ENCODE assay signal across 12 cellular contexts in genomic region chr16:31216116-31216469, GRCh38. TPM values are rescaled to one million over a fixed set of nuclear protein-coding genes. Genes with fewer than 3 reads are reported as not detected.
A peak's percentile ranks its signal among the peaks of the same experiment; 100 is the strongest.
DNase-seq lines count a peak whose midpoint lies in the region; ATAC-seq, FAIRE-seq and TF ChIP-seq lines count a peak whose summit lies in the region.
"Had no signal": no experiment of that assay in that cellular context is flagged by ENCODE, and none has a peak within 500 bp of the region (broad histone marks: within the 10 kb centered on the region; RNA-seq: fewer than 3 reads in every experiment).

No MANE protein-coding gene starts in this region.

- no peak for DNase-seq in IMR-90
- DNase-seq in GM19240 (ENCODE audit: insufficient read length, low spot score): no peak
- no peak for DNase-seq in NCI-H524 (lab: John Stamatoyannopoulos, UW)
- DNase-seq in AG20443 (ENCODE audit: low spot score): no peak
- DNase-seq in GM12891 (ENCODE audit: insufficient read length, low spot score): no peak
- DNase-seq: DMS53, SHP77, tibial artery had no signal

- no peaks in the 10 kb centered on the region for H3K9me3 ChIP-seq in BLaER1 treated with 17β-estradiol and CSF1 and Interleukin-3, amounts not matched to agents 10 nM and 100 nM (replicated peaks in 1 of 11)
- H3K9me3 ChIP-seq in IMR-90 (ENCODE audit: control insufficient read depth, insufficient read depth, low read length) (no peaks in the 10 kb centered on the region), neuron (ENCODE audit: low read length) (no peaks in the 10 kb centered on the region)
- H3K9me3 ChIP-seq: tibial artery had no signal

- H3K4me2 ChIP-seq in BLaER1 treated with 17β-estradiol and CSF1 and Interleukin-3, amounts not matched to agents 10 nM and 100 nM: peak overlapping the region; percentile 81 to 98 (median 91)
- peak overlapping the region; percentile 47; the same call in 1 of the 2 replicates for H3K4me2 ChIP-seq in IMR-90 (ENCODE audit: low read depth, low read length)

- 3% methylated on average over 5 of the region's 10 CpGs; no CpG with 5 or more reads in 1 of the 2 experiments for WGBS in IMR-90 (ENCODE audit: extremely low coverage in 2 of 2, insufficient read length in 1 of 2), 2 experiments

- ATAC-seq in IMR-90 (ENCODE audit: low read depth): no peak

- in situ Hi-C loops in IMR-90 (cut with MboI; ENCODE audit: low sequenced_read_pairs): no loop called here

- no peaks in the 10 kb centered on the region for H3K36me3 ChIP-seq in BLaER1 treated with 17β-estradiol and CSF1 and Interleukin-3, amounts not matched to agents 10 nM and 100 nM
- H3K36me3 ChIP-seq in IMR-90 (ENCODE audit: control insufficient read depth, insufficient read depth, low read length): no peaks in the 10 kb centered on the region
- H3K36me3 ChIP-seq in neuron (ENCODE audit: insufficient read depth, low read length): no peaks in the 10 kb centered on the region
- H3K36me3 ChIP-seq: tibial artery had no signal

- BruUV-seq in IMR-90 (replicated peaks; lab: Mats Ljungman, UMichigan): no TSS peak

- H3K4me1 ChIP-seq in BLaER1 treated with 17β-estradiol and CSF1 and Interleukin-3, amounts not matched to agents 10 nM and 100 nM: peaks cover 39 to 62% (median 55%) of the 10 kb centered on the region in 10 experiments
- H3K4me1 ChIP-seq in IMR-90 (ENCODE audit: control insufficient read depth, insufficient read depth, low read length) (peaks cover 4% of the 10 kb centered on the region; the same call in 1 of the 2 replicates), neuron (ENCODE audit: insufficient read depth, low read length) (peaks cover 14% of the 10 kb centered on the region)

- no peak overlapping the region for H2AK5ac ChIP-seq in IMR-90 (ENCODE audit: low read depth, low read length)

- peaks cover 0 to 20% (median 11%) of the 10 kb centered on the region in 11 experiments; a peak in 9 of 22 replicates for H4K20me1 ChIP-seq in BLaER1 treated with 17β-estradiol and CSF1 and Interleukin-3, amounts not matched to agents 10 nM and 100 nM
- H4K20me1 ChIP-seq in IMR-90 (ENCODE audit: insufficient read depth, low read length): no peaks in the 10 kb centered on the region; the same call in 1 of the 2 replicates

- no peak overlapping the region for H2BK5ac ChIP-seq in IMR-90 (ENCODE audit: low read depth, low read length, poor library complexity, severe bottlenecking)

- H3K18ac ChIP-seq in IMR-90 (ENCODE audit: low read depth, low read length): no peak overlapping the region

- H2AK9ac ChIP-seq in IMR-90 (replicated peaks; ENCODE audit: low read depth, low read length, poor library complexity): no peak overlapping the region

- H3K27me3 Mint-ChIP-seq in dendritic cell treated with granulocyte-macrophage colony-stimulating factor and Interleukin-4, amounts not matched to agents 40 ng/mL and 50 ng/mL, for 4 days: peaks cover 62% of the 10 kb centered on the region

- H2BK15ac ChIP-seq in IMR-90 (ENCODE audit: low read depth, low read length): no peak overlapping the region

- no peak overlapping the region for H3K56ac ChIP-seq in IMR-90 (ENCODE audit: extremely low read depth, insufficient read depth, low read length)

- no peak overlapping the region for H3K23ac ChIP-seq in IMR-90 (ENCODE audit: low read depth, low read length)

- TF ChIP-seq RAD21 in IMR-90 (IDR thresholded peaks at IDR 0.05; ENCODE audit: low read length): no peak

- H4K91ac ChIP-seq in IMR-90 (ENCODE audit: insufficient read depth, low read depth, low read length): no peak overlapping the region

- H3K27me3 ChIP-seq in BLaER1 treated with 17β-estradiol and CSF1 and Interleukin-3, amounts not matched to agents 10 nM and 100 nM: peaks cover 25 to 44% (median 40%) of the 10 kb centered on the region in 11 experiments
- H3K27me3 ChIP-seq in IMR-90 (ENCODE audit: control insufficient read depth, insufficient read depth, low read length) (peaks cover 61% of the 10 kb centered on the region), neuron (ENCODE audit: insufficient read depth, low read length) (peaks cover 63% of the 10 kb centered on the region)

- H3K27ac ChIP-seq in BLaER1 treated with 17β-estradiol and CSF1 and Interleukin-3, amounts not matched to agents 10 nM and 100 nM: no peak overlapping the region
- no peak overlapping the region for H3K27ac ChIP-seq in IMR-90 (ENCODE audit: insufficient read depth, low read length)
- H3K27ac ChIP-seq: tibial artery had no signal

- peak overlapping the region; percentile 81 for H3K4me3 Mint-ChIP-seq in dendritic cell treated with granulocyte-macrophage colony-stimulating factor and Interleukin-4, amounts not matched to agents 40 ng/mL and 50 ng/mL, for 4 days

- no peak for TF ChIP-seq CTCF in IMR-90 (conservative IDR thresholded peaks at IDR 0.05; ENCODE audit: low read depth, low read length)

- H2AFZ ChIP-seq in IMR-90 (replicated peaks; ENCODE audit: low read length, poor library complexity): no peak overlapping the region
- H2AFZ ChIP-seq in neuron (ENCODE audit: low read depth, low read length): no peak overlapping the region

- H3K4me3 ChIP-seq in BLaER1 treated with 17β-estradiol and CSF1 and Interleukin-3, amounts not matched to agents 10 nM and 100 nM: peak overlapping the region in 8 of 10 experiments; percentile 48 to 70 (median 58); a peak in 14 of 20 replicates
- no peak overlapping the region for H3K4me3 ChIP-seq in IMR-90 (ENCODE audit: insufficient read depth, low read depth, low read length)
- H3K4me3 ChIP-seq in neuron (ENCODE audit: low read length): peak overlapping the region; percentile 12

- no peak overlapping the region for H4K8ac ChIP-seq in IMR-90 (ENCODE audit: low read depth in 2 of 2, low read length in 2 of 2)

- no peak for FAIRE-seq in GM12891 (lab: Jason Lieb, UNC)

- no peak overlapping the region for H2BK120ac ChIP-seq in IMR-90 (ENCODE audit: low read depth, low read length)

- H3K4ac ChIP-seq in IMR-90 (ENCODE audit: low read depth, low read length): no peak overlapping the region

- H3K14ac ChIP-seq in IMR-90 (replicated peaks; ENCODE audit: low read depth, low read length): no peak overlapping the region

- peak overlapping the region; percentile 71 for H3K27ac Mint-ChIP-seq in dendritic cell treated with granulocyte-macrophage colony-stimulating factor and Interleukin-4, amounts not matched to agents 40 ng/mL and 50 ng/mL, for 4 days

- CTCF ChIA-PET in IMR-90 (lab: Yijun Ruan, JAX): no interaction called here

- POLR2A ChIA-PET in IMR-90 (lab: Charles Lee; ENCODE audit: unreplicated experiment): no interaction called here

- no peak overlapping the region for H2BK20ac ChIP-seq in IMR-90 (ENCODE audit: low read depth, low read length)

- no peak overlapping the region for H4K5ac ChIP-seq in IMR-90 (ENCODE audit: low read depth, low read length)

- no peaks in the 10 kb centered on the region for H3K9me3 Mint-ChIP-seq in dendritic cell treated with granulocyte-macrophage colony-stimulating factor and Interleukin-4, amounts not matched to agents 40 ng/mL and 50 ng/mL, for 4 days

- H3K9ac ChIP-seq in BLaER1 treated with 17β-estradiol and CSF1 and Interleukin-3, amounts not matched to agents 10 nM and 100 nM: peak overlapping the region in 5 of 11 experiments; percentile 38 to 70 (median 64); a peak in 4 of 22 replicates
- no peak overlapping the region for H3K9ac ChIP-seq in IMR-90 (ENCODE audit: low read depth, low read length)

- peaks cover 46% of the 10 kb centered on the region for H3K4me1 Mint-ChIP-seq in dendritic cell treated with granulocyte-macrophage colony-stimulating factor and Interleukin-4, amounts not matched to agents 40 ng/mL and 50 ng/mL, for 4 days (ENCODE audit: low read depth)

- no peak for TF ChIP-seq POLR2A in IMR-90 (IDR thresholded peaks at IDR 0.05; ENCODE audit: low read depth, low read length)
- TF ChIP-seq POLR2A in GM12891 (IDR thresholded peaks at IDR 0.05; ENCODE audit: low read depth, low read length): no peak

- no peaks in the 10 kb centered on the region for H3K79me1 ChIP-seq in IMR-90 (ENCODE audit: low read depth in 1 of 2, low read length in 2 of 2)

- intact Hi-C loops in IMR-90 (cut with micrococcal nuclease): loop anchor here (10.0 kb wide), 1 partner anchor 479 kb away; no protein-coding TSS in a partner anchor
- intact Hi-C loops in dendritic cell treated with granulocyte-macrophage colony-stimulating factor and Interleukin-4, amounts not matched to agents 40 ng/mL and 50 ng/mL, for 4 days (cut with micrococcal nuclease): no loop called here

- no peaks in the 10 kb centered on the region for H3K9me1 ChIP-seq in IMR-90 (ENCODE audit: insufficient read depth, low read length)

- dilution Hi-C loops in IMR-90 (cut with HindIII; ENCODE audit: low sequenced_read_pairs, unreplicated experiment): no loop called here

- H3K36me3 Mint-ChIP-seq in dendritic cell treated with granulocyte-macrophage colony-stimulating factor and Interleukin-4, amounts not matched to agents 40 ng/mL and 50 ng/mL, for 4 days (ENCODE audit: low read depth): no peaks in the 10 kb centered on the region

TF ChIP-seq in GM12891, 5 proteins besides CTCF, POLR2A, EP300 and RAD21 (continues in another document):
- TF ChIP-seq TAF1 (IDR thresholded peaks at IDR 0.05; ENCODE audit: low read depth, low read length): no peak

RNA-seq across cellular contexts. Expression of gene PYDC1, which starts 0.8 kb away (rescaled TPM):
- not detected in 2 replicates for total RNA-seq in IMR-90 (2012; rRNA removed)
- polyA plus RNA-seq in IMR-90 (2012; rRNA removed): not detected in 2 replicates
- not detected in 2 replicates for polyA plus RNA-seq in IMR-90 (2012; cell fraction: cytosol; rRNA removed)
- not detected in 2 replicates for polyA plus RNA-seq in IMR-90 (2012; cell fraction: nucleus; rRNA removed; ENCODE audit: low replicate concordance)
- not detected for polyA plus RNA-seq in GM12891 (2012; ENCODE audit: low read depth, missing spikeins)
- total RNA-seq: dermis microvascular lymphatic vessel endothelial cell had no signal

RNA-seq across cellular contexts. Expression of gene TRIM72, which starts 2.2 kb away (rescaled TPM):
- total RNA-seq in IMR-90 (2012; rRNA removed): not detected in 2 replicates
- polyA plus RNA-seq in IMR-90 (2012; rRNA removed): not detected in 2 replicates
- polyA plus RNA-seq in IMR-90 (2012; cell fraction: cytosol; rRNA removed): under 0.01 TPM in 1 of 2 replicates, not detected in the other
- not detected in 2 replicates for polyA plus RNA-seq in IMR-90 (2012; cell fraction: nucleus; rRNA removed; ENCODE audit: low replicate concordance)
- 0.01 TPM for polyA plus RNA-seq in GM12891 (2012; ENCODE audit: low read depth, missing spikeins)
- total RNA-seq: dermis microvascular lymphatic vessel endothelial cell had no signal

RNA-seq across cellular contexts. Expression of gene PYCARD, which starts 13.5 kb away (rescaled TPM):
- 10.2 and 13.1 TPM in 2 replicates for total RNA-seq in IMR-90 (2012; rRNA removed)
- 20.5 and 30.1 TPM in 2 replicates for polyA plus RNA-seq in IMR-90 (2012; rRNA removed)
- 34.2 and 51.6 TPM in 2 replicates for polyA plus RNA-seq in IMR-90 (2012; cell fraction: cytosol; rRNA removed)
- polyA plus RNA-seq in IMR-90 (2012; cell fraction: nucleus; rRNA removed; ENCODE audit: low replicate concordance): 8.5 and 15.5 TPM in 2 replicates
- polyA plus RNA-seq in GM12891 (2012; ENCODE audit: low read depth, missing spikeins): 45.9 TPM

RNA-seq across cellular contexts. Expression of gene FUS, which starts 36.2 kb away (rescaled TPM):
- 42.8 and 51.9 TPM in 2 replicates for total RNA-seq in IMR-90 (2012; rRNA removed)
- polyA plus RNA-seq in IMR-90 (2012; rRNA removed): 313 and 340 TPM in 2 replicates
- 300 TPM in 2 replicates for polyA plus RNA-seq in IMR-90 (2012; cell fraction: cytosol; rRNA removed)
- 536 and 692 TPM in 2 replicates for polyA plus RNA-seq in IMR-90 (2012; cell fraction: nucleus; rRNA removed; ENCODE audit: low replicate concordance)
- polyA plus RNA-seq in GM12891 (2012; ENCODE audit: low read depth, missing spikeins): 528 TPM

RNA-seq across cellular contexts. Expression of gene ITGAM, which starts 43.7 kb away (rescaled TPM):
- under 0.01 TPM in 1 of 2 replicates, not detected in the other for total RNA-seq in IMR-90 (2012; rRNA removed)
- not detected in 2 replicates for polyA plus RNA-seq in IMR-90 (2012; rRNA removed)
- polyA plus RNA-seq in IMR-90 (2012; cell fraction: cytosol; rRNA removed): not detected in 2 replicates
- polyA plus RNA-seq in IMR-90 (2012; cell fraction: nucleus; rRNA removed; ENCODE audit: low replicate concordance): 0.02 and 0.06 TPM in 2 replicates
- 7.4 TPM for polyA plus RNA-seq in GM12891 (2012; ENCODE audit: low read depth, missing spikeins)
